ENCODE assay signal across 19 cellular contexts in the genomic region with DNA sequence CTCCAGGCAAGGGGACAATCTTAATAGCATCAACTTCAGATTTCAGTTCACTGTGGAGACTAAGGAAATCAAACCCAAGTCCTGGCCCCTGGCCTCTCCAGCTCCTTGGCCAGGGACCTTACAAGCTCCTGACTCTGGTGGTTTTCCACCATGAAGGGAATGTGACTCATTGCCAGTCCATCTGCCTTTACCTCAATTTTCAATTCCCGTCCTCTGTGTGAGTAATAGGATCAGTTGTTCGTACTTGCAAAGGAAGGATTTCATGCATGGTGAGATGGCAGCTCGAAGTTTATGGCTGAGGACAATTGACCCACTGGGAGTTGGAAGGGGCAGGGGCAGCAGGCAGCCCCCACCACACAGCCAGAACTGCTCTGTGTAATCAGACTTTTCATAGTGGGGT. TPM values are rescaled to one million over a fixed set of nuclear protein-coding genes. Genes with fewer than 3 reads are reported as not detected.
DNase-seq lines count a peak whose midpoint lies in the region; ATAC-seq and TF ChIP-seq lines count a peak whose summit lies in the region.
"Had no signal": no experiment of that assay in that cellular context is flagged by ENCODE, and none has a peak within 500 bp of the region (broad histone marks: within the 10 kb centered on the region; RNA-seq: fewer than 3 reads in every experiment).

No MANE protein-coding gene starts in this region.

- H4K20me1 ChIP-seq in fibroblast of lung (ENCODE audit: control insufficient read depth, extremely low read depth, insufficient read depth, low read length): no peaks in the 10 kb centered on the region

- no peak overlapping the region for H2BK5ac ChIP-seq in trophoblast cell (ENCODE audit: low read depth, low read length, poor library complexity)

- H3K14ac ChIP-seq in trophoblast cell (ENCODE audit: low read length): no peak overlapping the region

- H3K4me1 ChIP-seq in fibroblast of lung (ENCODE audit: control insufficient read depth, extremely low read depth, insufficient read depth, low read length) (peaks cover 19% of the 10 kb centered on the region), trophoblast cell (ENCODE audit: control insufficient read depth in 1 of 2, insufficient read depth in 2 of 2, low read length in 2 of 2) (no peaks in the 10 kb centered on the region)
- H3K4me1 ChIP-seq: gastroesophageal sphincter, suprapubic skin had no signal

- no peak overlapping the region for H3K18ac ChIP-seq in trophoblast cell (ENCODE audit: low read length)

- H2AFZ ChIP-seq in fibroblast of lung (ENCODE audit: low read length) (no peak overlapping the region), trophoblast cell (ENCODE audit: insufficient read depth, low read length, poor library complexity) (no peak overlapping the region)

- no peak overlapping the region for H3K27ac ChIP-seq in RWPE1
- H3K27ac ChIP-seq in fibroblast of lung (ENCODE audit: insufficient read depth, low read length): peak overlapping the region; percentile 69
- H3K27ac ChIP-seq in trophoblast cell (ENCODE audit: low read depth, low read length): no peak overlapping the region
- H3K27ac ChIP-seq: gastroesophageal sphincter, suprapubic skin had no signal

- TF ChIP-seq CTCF in RWPE1 (conservative IDR thresholded peaks at IDR 0.05; ENCODE audit: low read depth) (no peak), fibroblast of lung (conservative IDR thresholded peaks at IDR 0.05 in 1 of 2, IDR thresholded peaks at IDR 0.05 in 1 of 2; ENCODE audit: low read depth in 1 of 2, low read length in 2 of 2) (no peak)

- no peak overlapping the region for H4K91ac ChIP-seq in trophoblast cell (ENCODE audit: low read depth, low read length)

- POLR2A ChIA-PET in RWPE1 (lab: Yijun Ruan, JAX; ENCODE audit: low non-redundant PET): no interaction called here

- no peak overlapping the region for H4K8ac ChIP-seq in trophoblast cell (ENCODE audit: low read depth, low read length)

- no CpG with 5 or more reads among the region's 3 CpGs for WGBS in trophoblast cell (ENCODE audit: extremely low coverage, insufficient coverage, insufficient read length)

- no peaks in the 10 kb centered on the region for H3K79me1 ChIP-seq in trophoblast cell (ENCODE audit: low read length)

- no peaks in the 10 kb centered on the region for H3K27me3 ChIP-seq in fibroblast of lung (ENCODE audit: control insufficient read depth, insufficient read depth, low read length)
- no peaks in the 10 kb centered on the region for H3K27me3 ChIP-seq in trophoblast cell (ENCODE audit: insufficient read depth, low read length)
- H3K27me3 ChIP-seq: gastroesophageal sphincter, suprapubic skin had no signal

- H3K4me2 ChIP-seq in fibroblast of lung (ENCODE audit: extremely low read depth, insufficient read depth, low read length) (no peak overlapping the region), trophoblast cell (ENCODE audit: low read length) (no peak overlapping the region)

- H3K9me3 ChIP-seq in fibroblast of lung (ENCODE audit: control insufficient read depth, insufficient read depth, low read depth, low read length): no peaks in the 10 kb centered on the region
- H3K9me3 ChIP-seq in trophoblast cell (ENCODE audit: insufficient read depth, low read depth, low read length): no peaks in the 10 kb centered on the region
- H3K9me3 ChIP-seq: gastroesophageal sphincter, suprapubic skin had no signal

- no peak overlapping the region for H2BK12ac ChIP-seq in trophoblast cell (ENCODE audit: low read length)

- no peak overlapping the region for H3K4ac ChIP-seq in trophoblast cell (ENCODE audit: low read depth, low read length)

- no peak overlapping the region for H2AK5ac ChIP-seq in trophoblast cell (ENCODE audit: low read length)

- H4K12ac ChIP-seq in trophoblast cell (ENCODE audit: low read depth, low read length): no peak overlapping the region

- no peak overlapping the region for H3K23ac ChIP-seq in trophoblast cell (ENCODE audit: low read length)

- CTCF ChIA-PET in RWPE1 (lab: Yijun Ruan, JAX): interaction anchor here (0.8 to 1.1 kb wide), 3 partner anchors 52 to 249 kb away, joined by 3 to 6 read pairs (median 3); no protein-coding TSS in a partner anchor

- H2BK120ac ChIP-seq in trophoblast cell (ENCODE audit: insufficient read depth, low read length, poor library complexity): no peak overlapping the region

- DNase-seq in Daoy (ENCODE audit: low read depth) (peak; percentile 52), RWPE1 (ENCODE audit: low spot score) (peak; percentile 55), fibroblast of lung (ENCODE audit: low read depth in 2 of 2) (peak; percentile 79 to 92), trophoblast cell (peak; percentile 20 to 33), DMS153 treated with DMSO at 0.1 percent for 48 hours (lab: John Stamatoyannopoulos, UW; ENCODE audit: unreplicated experiment) (no peak), NCI-H2196 (lab: John Stamatoyannopoulos, UW; ENCODE audit: unreplicated experiment) (no peak)
- DNase-seq in central memory CD4-positive, alpha-beta T cell: no peak
- DNase-seq: activated T-cell treated with anti-CD3 and anti-CD28 coated beads for 4 hours; DND-41; NCI-H1092 treated with DMSO at 0.1 percent for 48 hours; NCI-H446; OCI-M1; stimulated activated CD4-positive, alpha-beta T cell treated with anti-CD3 and anti-CD28 coated beads, Interleukin-15, amount 100 ng/mL, for 24 hours had no signal

- H3K9ac ChIP-seq in fibroblast of lung (ENCODE audit: insufficient read depth, low read length) (no peak overlapping the region), trophoblast cell (ENCODE audit: low read length) (no peak overlapping the region)

- H3K4me3 ChIP-seq in fibroblast of lung (replicated peaks in 1 of 4; ENCODE audit: control extremely low read depth in 1 of 4, insufficient read depth in 1 of 4, low read depth in 3 of 4, low read length in 4 of 4) (no peak overlapping the region), trophoblast cell (ENCODE audit: low read depth, low read length) (no peak overlapping the region)
- H3K4me3 ChIP-seq: gastroesophageal sphincter, suprapubic skin had no signal

- ATAC-seq in GM18907 (IDR thresholded peaks at IDR 0.05; ENCODE audit: unreplicated experiment): no peak
- ATAC-seq: gastroesophageal sphincter had no signal

- no peaks in the 10 kb centered on the region for H3K79me2 ChIP-seq in fibroblast of lung (ENCODE audit: control insufficient read depth, insufficient read depth, low read length)
- no peaks in the 10 kb centered on the region for H3K79me2 ChIP-seq in trophoblast cell (ENCODE audit: control insufficient read depth, insufficient read depth, low read length, poor library complexity)

- H3K36me3 ChIP-seq in fibroblast of lung (ENCODE audit: control insufficient read depth, insufficient read depth, low read length) (no peaks in the 10 kb centered on the region), trophoblast cell (ENCODE audit: control insufficient read depth in 1 of 2, insufficient read depth in 2 of 2, low read length in 2 of 2) (no peaks in the 10 kb centered on the region)
- H3K36me3 ChIP-seq: gastroesophageal sphincter, suprapubic skin had no signal

RNA-seq across cellular contexts. Expression of a gene that starts 42.5 kb away (rescaled TPM):
- not detected in 2 replicates for total RNA-seq in Daoy (2014; rRNA removed; shearing (Covaris generic))
- total RNA-seq in fibroblast of lung: 0.77 and 8.3 TPM in 2 replicates
- 0.90 and 2.1 TPM in 2 replicates for polyA plus RNA-seq in fibroblast of lung
- 0.62 and 1.8 TPM in 2 replicates for polyA plus RNA-seq in fibroblast of lung (2012)
- polyA minus RNA-seq in fibroblast of lung (ENCODE audit: low replicate concordance): 1.1 TPM in 1 of 2 replicates, not detected in the other
- 0.04 and 0.08 TPM in 2 replicates for polyA plus RNA-seq in trophoblast cell (2013)
- total RNA-seq: dermis microvascular lymphatic vessel endothelial cell, progenitor cell of endocrine pancreas had no signal
- polyA plus RNA-seq: CD14-positive monocyte had no signal

Comparison
In these comparisons a context has a peak if more than half of its experiments do, and no peak if none do; other contexts are left out.
1. DNase-seq: peak in Daoy (single experiment), RWPE1 (single experiment), fibroblast of lung (2 of 2) and trophoblast cell (2 of 2); none in DMS153 treated with DMSO at 0.1 percent for 48 hours (single experiment), central memory CD4-positive, alpha-beta T cell (single experiment) and NCI-H2196 (single experiment).